Comparison of ENCODE assay signal across 8 cellular contexts in genomic region chr1:151399890-151400235, GRCh38. TPM values are rescaled to one million over a fixed set of nuclear protein-coding genes. Genes with fewer than 3 reads are reported as not detected.
A peak's percentile ranks its signal among the peaks of the same experiment; 100 is the strongest.
DNase-seq lines count a peak whose midpoint lies in the region; ATAC-seq, FAIRE-seq and TF ChIP-seq lines count a peak whose summit lies in the region.

No MANE protein-coding gene starts in this region.

- H3K27ac ChIP-seq in MM.1S (ENCODE audit: low read length) (peak overlapping the region; percentile 58; the same call in 1 of the 2 replicates), GM12878 (ENCODE audit: control insufficient read depth, insufficient read depth) (peak overlapping the region; percentile 83)

- H2AFZ ChIP-seq in MM.1S (ENCODE audit: low read length) (peak overlapping the region; percentile 77), GM12878 (ENCODE audit: control insufficient read depth, low read depth, low read length) (peak overlapping the region; percentile 89; the same call in 1 of the 2 replicates)

- no peak for TF ChIP-seq CTCF in MM.1S (IDR thresholded peaks at IDR 0.05; ENCODE audit: low read length)
- TF ChIP-seq CTCF in GM12878 (IDR thresholded peaks at IDR 0.05 in 2 of 3, conservative IDR thresholded peaks at IDR 0.05 in 1 of 3; ENCODE audit: control insufficient read depth in 2 of 3, extremely low read depth in 1 of 3, insufficient read depth in 1 of 3, low read depth in 3 of 3, low read length in 3 of 3) = no peak

- H3K4me2 ChIP-seq in MM.1S (ENCODE audit: low read depth, low read length) (peak overlapping the region; percentile 80), GM12878 (ENCODE audit: control insufficient read depth, insufficient read depth) (peak overlapping the region; percentile 89)

- intact Hi-C loops in GM12878 (cut with micrococcal nuclease; ENCODE audit: unreplicated experiment) = loop anchor here (1.0 to 2.0 kb wide), 4 partner anchors 53 to 203 kb away; partner anchors contain the start of gene RFX5

- CTCF ChIA-PET in GM12878 (lab: Yijun Ruan, JAX) = interaction anchor here (0.7 to 2.8 kb wide), 16 partner anchors 18 to 300 kb away, joined by 3 to 16 read pairs (median 4); partner anchors contain the start of gene RFX5

- POLR2A ChIA-PET in GM12878 (lab: Charles Lee) = interaction anchor here (0.6 to 2.3 kb wide), 12 partner anchors 19 to 210 kb away, joined by 3 to 12 read pairs (median 4); partner anchors contain the start of genes PI4KB, PSMD4 and VPS72

- FAIRE-seq in GM12878 (lab: Jason Lieb, UNC) = no peak

- TF ChIP-seq EP300 in GM12878 (IDR thresholded peaks at IDR 0.05; ENCODE audit: borderline replicate concordance in 1 of 2, control insufficient read depth in 1 of 2, low read depth in 2 of 2, low read length in 2 of 2) = no peak

- peak overlapping the region; percentile 95 for H3K9ac ChIP-seq in MM.1S (ENCODE audit: low read length)
- peak overlapping the region; percentile 99 for H3K9ac ChIP-seq in GM12878 (ENCODE audit: control insufficient read depth, insufficient read depth, low read length)

- H3K79me2 ChIP-seq in MM.1S (ENCODE audit: low read length) (peaks cover 37% of the 10 kb centered on the region), GM12878 (ENCODE audit: control insufficient read depth, insufficient read depth, low read length) (peaks cover 22% of the 10 kb centered on the region)

- in situ Hi-C loops in GM12878 (cut with MboI) = no loop called here

- H3K4me3 ChIP-seq in MM.1S (ENCODE audit: low read length) (peak overlapping the region; percentile 91), GM12878 (peak overlapping the region; percentile 88)

- BruUV-seq in GM12878 (replicated peaks; lab: Mats Ljungman, UMichigan) = no TSS peak

- H3K4me1 ChIP-seq in MM.1S (ENCODE audit: low read length) (peaks cover 13% of the 10 kb centered on the region), GM12878 (ENCODE audit: control insufficient read depth, insufficient read depth, low read length) (peaks cover 9% of the 10 kb centered on the region)

- H3K27me3 ChIP-seq in MM.1S (replicated peaks; ENCODE audit: insufficient read depth, low read length) = no peaks in the 10 kb centered on the region
- H3K27me3 ChIP-seq in GM12878 (replicated peaks in 1 of 2; ENCODE audit: control insufficient read depth in 2 of 2, insufficient read depth in 2 of 2, low read length in 1 of 2) = no peaks in the 10 kb centered on the region

- H3F3A ChIP-seq in MM.1S (ENCODE audit: insufficient read depth, low read length) = peaks cover 45% of the 10 kb centered on the region

- no peak for TF ChIP-seq RAD21 in GM12878 (IDR thresholded peaks at IDR 0.05; ENCODE audit: insufficient read depth, low read depth, low read length)

- ATAC-seq in GM12878 (peak; percentile 42), HG03159 (IDR thresholded peaks at IDR 0.05; ENCODE audit: unreplicated experiment) (no peak), GM19452 (IDR thresholded peaks at IDR 0.05; ENCODE audit: unreplicated experiment) (no peak)

- RAD21 ChIA-PET in GM12878 (lab: Charles Lee; ENCODE audit: unreplicated experiment) = interaction anchor here (0.9 to 2.7 kb wide), 8 partner anchors 10 to 300 kb away, joined by 3 to 22 read pairs (median 4); partner anchors contain the start of genes PI4KB and VPS72

- SMC1A ChIA-PET in GM12878 (lab: Charles Lee; ENCODE audit: uncharacterized antibody, unreplicated experiment) = interaction anchor here (1.1 to 3.4 kb wide), 9 partner anchors 13 to 102 kb away, joined by 3 to 18 read pairs (median 6); partner anchors contain the start of genes PI4KB and RFX5

- H3K9me3 ChIP-seq in MM.1S (replicated peaks; ENCODE audit: insufficient read depth, low read length) = no peaks in the 10 kb centered on the region
- H3K9me3 ChIP-seq in GM12878 (replicated peaks; ENCODE audit: control insufficient read depth, insufficient read depth, low read length) = no peaks in the 10 kb centered on the region

- DNase-seq in NCI-H2227 (lab: John Stamatoyannopoulos, UW; ENCODE audit: unreplicated experiment) (peak; percentile 52), NCI-H2227 treated with DMSO at 0.1 percent for 48 hours (lab: John Stamatoyannopoulos, UW) (no peak), MM.1S (peak; percentile 35), GM12878 (ENCODE audit: low read depth, low spot score) (no peak), iPS-NIHi7 (ENCODE audit: extremely low spot score) (peak; percentile 51)
- DNase-seq in stimulated activated CD4-positive, alpha-beta T cell treated with anti-CD3 and anti-CD28 coated beads, Interleukin-1b, Interleukin-23, amount 100 ng/mL, for 48 hours = peak; percentile 13

- no peak; the same call in 1 of the 2 replicates for TF ChIP-seq POLR2A in GM12878 (IDR thresholded peaks at IDR 0.05; ENCODE audit: low read depth, low read length)

- H4K20me1 ChIP-seq in MM.1S (ENCODE audit: insufficient read depth, low read length) (no peaks in the 10 kb centered on the region), GM12878 (ENCODE audit: control insufficient read depth, insufficient read depth) (peaks cover 5% of the 10 kb centered on the region; the same call in 1 of the 2 replicates)

- no peaks in the 10 kb centered on the region for H3K9me2 ChIP-seq in MM.1S (replicated peaks; ENCODE audit: insufficient read depth, low read length)

- under 1% methylated on average over 19 of the region's 19 CpGs for WGBS in GM12878 (ENCODE audit: insufficient coverage, insufficient replicate concordance, low lambda C conversion rate, missing lambda C conversion rate)

- H3K36me3 ChIP-seq in MM.1S (replicated peaks; ENCODE audit: insufficient read depth, low read length) (peaks cover 20% of the 10 kb centered on the region), GM12878 (ENCODE audit: control insufficient read depth in 2 of 2, insufficient read depth in 2 of 2, low read length in 1 of 2) (peaks cover 2 to 27% of the 10 kb centered on the region in 2 experiments; a peak in 3 of 4 replicates)

RNA-seq across cellular contexts. Expression of gene PSMB4, which starts 0.5 kb away (rescaled TPM):
- total RNA-seq in GM12878 (2013; cell fraction: nucleolus; rRNA removed) = 58.5 and 65.0 TPM in 2 replicates
- 423 and 434 TPM in 2 replicates for total RNA-seq in GM12878 (2014; rRNA removed)
- total RNA-seq in GM12878 (2014; rRNA removed; fragmentation: Illumina TruSeq; extraction: Trizol) = 316 and 317 TPM in 2 replicates
- 348 and 359 TPM in 2 replicates for total RNA-seq in GM12878 (2021)
- polyA plus RNA-seq in GM12878 (2011; ENCODE audit: low read depth) = 230 TPM
- polyA plus RNA-seq in GM12878 (2011; rRNA removed) = 278 and 418 TPM in 2 replicates
- polyA plus RNA-seq in GM12878 (2011; cell fraction: cytosol; rRNA removed) = 665 and 683 TPM in 2 replicates
- polyA plus RNA-seq in GM12878 (2011; cell fraction: nucleus; rRNA removed) = 525 and 562 TPM in 2 replicates
- 329 and 345 TPM in 2 replicates for polyA plus RNA-seq in GM12878 (2012)
- 285 and 429 TPM in 2 replicates for polyA plus RNA-seq in GM12878 (2014; fragmentation: Illumina TruSeq; extraction: Trizol)
- 100 to 1,000 TPM; 508 to 610 TPM for polyA plus RNA-seq in GM12878 (2014; fragmentation: Nextera tagmentation; extraction: Ambion mirVana)
- polyA plus RNA-seq in GM12878 (2014; rRNA removed) = 538 and 552 TPM in 2 replicates
- 100 to 1,000 TPM; 278 to 296 TPM for polyA plus RNA-seq in GM12878 (2016; fragmentation: Nextera tagmentation; extraction: Ambion mirVana)
- polyA minus RNA-seq in GM12878 (2011; rRNA and poly(A)+ RNA removed) = 283 and 422 TPM in 2 replicates
- polyA minus RNA-seq in GM12878 (2011; cell fraction: cytosol; rRNA and poly(A)+ RNA removed) = 99.2 and 117 TPM in 2 replicates
- 79.4 and 82.2 TPM in 2 replicates for polyA minus RNA-seq in GM12878 (2011; cell fraction: nucleus; rRNA and poly(A)+ RNA removed)

RNA-seq across cellular contexts. Expression of gene SELENBP1, which starts 27.4 kb away (rescaled TPM):
- not detected in 2 replicates for total RNA-seq in GM12878 (2013; cell fraction: nucleolus; rRNA removed)
- total RNA-seq in GM12878 (2014; rRNA removed) (not detected in 2 replicates), GM12878 (2014; rRNA removed; fragmentation: Illumina TruSeq; extraction: Trizol) (not detected in 2 replicates), GM12878 (2021) (0.41 and 0.45 TPM in 2 replicates)
- polyA plus RNA-seq in GM12878 (2011; ENCODE audit: low read depth) = not detected
- polyA plus RNA-seq in GM12878 (2011; rRNA removed) (not detected in 2 replicates), GM12878 (2014; fragmentation: Illumina TruSeq; extraction: Trizol) (not detected in 2 replicates), GM12878 (2014; fragmentation: Nextera tagmentation; extraction: Ambion mirVana) (not detected), GM12878 (2014; rRNA removed) (not detected in 2 replicates), GM12878 (2016; fragmentation: Nextera tagmentation; extraction: Ambion mirVana) (not detected)
- not detected in 2 replicates for polyA plus RNA-seq in GM12878 (2011; cell fraction: cytosol; rRNA removed)
- 0.13 and 0.20 TPM in 2 replicates for polyA plus RNA-seq in GM12878 (2011; cell fraction: nucleus; rRNA removed)
- not detected in 2 replicates for polyA plus RNA-seq in GM12878 (2012)
- polyA minus RNA-seq in GM12878 (2011; rRNA and poly(A)+ RNA removed) = not detected in 2 replicates
- polyA minus RNA-seq in GM12878 (2011; cell fraction: cytosol; rRNA and poly(A)+ RNA removed) = 1.7 TPM in 1 of 2 replicates, not detected in the other
- polyA minus RNA-seq in GM12878 (2011; cell fraction: nucleus; rRNA and poly(A)+ RNA removed) = not detected in 2 replicates

RNA-seq across cellular contexts. Expression of gene RFX5, which starts 52.8 kb away (rescaled TPM):
- total RNA-seq in GM12878 (2013; cell fraction: nucleolus; rRNA removed) = 130 and 156 TPM in 2 replicates
- total RNA-seq in GM12878 (2014; rRNA removed) = 119 and 129 TPM in 2 replicates
- total RNA-seq in GM12878 (2014; rRNA removed; fragmentation: Illumina TruSeq; extraction: Trizol) = 136 and 138 TPM in 2 replicates
- 119 and 138 TPM in 2 replicates for total RNA-seq in GM12878 (2021)
- polyA plus RNA-seq in GM12878 (2011; ENCODE audit: low read depth) = 102 TPM
- 128 and 155 TPM in 2 replicates for polyA plus RNA-seq in GM12878 (2011; rRNA removed)
- polyA plus RNA-seq in GM12878 (2011; cell fraction: cytosol; rRNA removed) = 101 and 106 TPM in 2 replicates
- 201 and 290 TPM in 2 replicates for polyA plus RNA-seq in GM12878 (2011; cell fraction: nucleus; rRNA removed)
- 81.1 and 81.7 TPM in 2 replicates for polyA plus RNA-seq in GM12878 (2012)
- polyA plus RNA-seq in GM12878 (2014; fragmentation: Illumina TruSeq; extraction: Trizol) = 198 and 209 TPM in 2 replicates
- polyA plus RNA-seq in GM12878 (2014; fragmentation: Nextera tagmentation; extraction: Ambion mirVana) = 10 to 100 TPM; 14.1 to 18.4 TPM
- polyA plus RNA-seq in GM12878 (2014; rRNA removed) = 129 and 134 TPM in 2 replicates
- 10 to 100 TPM; 76.1 to 82.3 TPM for polyA plus RNA-seq in GM12878 (2016; fragmentation: Nextera tagmentation; extraction: Ambion mirVana)
- 125 and 136 TPM in 2 replicates for polyA minus RNA-seq in GM12878 (2011; rRNA and poly(A)+ RNA removed)
- 56.4 and 58.2 TPM in 2 replicates for polyA minus RNA-seq in GM12878 (2011; cell fraction: cytosol; rRNA and poly(A)+ RNA removed)
- 58.4 and 69.9 TPM in 2 replicates for polyA minus RNA-seq in GM12878 (2011; cell fraction: nucleus; rRNA and poly(A)+ RNA removed)

RNA-seq across cellular contexts. Expression of gene POGZ, which starts 59.4 kb away (rescaled TPM):
- 197 and 222 TPM in 2 replicates for total RNA-seq in GM12878 (2013; cell fraction: nucleolus; rRNA removed)
- total RNA-seq in GM12878 (2014; rRNA removed) = 32.5 and 33.0 TPM in 2 replicates
- total RNA-seq in GM12878 (2014; rRNA removed; fragmentation: Illumina TruSeq; extraction: Trizol) = 39.1 and 44.9 TPM in 2 replicates
- total RNA-seq in GM12878 (2021) = 80.6 and 84.4 TPM in 2 replicates
- 25.3 TPM for polyA plus RNA-seq in GM12878 (2011; ENCODE audit: low read depth)
- 41.2 and 62.2 TPM in 2 replicates for polyA plus RNA-seq in GM12878 (2011; rRNA removed)
- polyA plus RNA-seq in GM12878 (2011; cell fraction: cytosol; rRNA removed) = 34.2 and 45.4 TPM in 2 replicates
- 110 and 121 TPM in 2 replicates for polyA plus RNA-seq in GM12878 (2011; cell fraction: nucleus; rRNA removed)
- polyA plus RNA-seq in GM12878 (2012) = 34.9 and 39.5 TPM in 2 replicates
- 64.4 and 74.5 TPM in 2 replicates for polyA plus RNA-seq in GM12878 (2014; fragmentation: Illumina TruSeq; extraction: Trizol)
- polyA plus RNA-seq in GM12878 (2014; fragmentation: Nextera tagmentation; extraction: Ambion mirVana) = 10 to 100 TPM; 11.3 to 26.9 TPM
- polyA plus RNA-seq in GM12878 (2014; rRNA removed) = 46.8 and 47.4 TPM in 2 replicates
- polyA plus RNA-seq in GM12878 (2016; fragmentation: Nextera tagmentation; extraction: Ambion mirVana) = 10 to 100 TPM; 13.3 to 19.6 TPM
- 100 and 151 TPM in 2 replicates for polyA minus RNA-seq in GM12878 (2011; rRNA and poly(A)+ RNA removed)
- 21.8 and 33.8 TPM in 2 replicates for polyA minus RNA-seq in GM12878 (2011; cell fraction: cytosol; rRNA and poly(A)+ RNA removed)
- polyA minus RNA-seq in GM12878 (2011; cell fraction: nucleus; rRNA and poly(A)+ RNA removed) = 56.3 and 104 TPM in 2 replicates

Comparison
In these comparisons a context has a peak if more than half of its experiments do, and no peak if none do; other contexts are left out.
1. DNase-seq: peak in NCI-H2227 (single experiment), MM.1S (single experiment), iPS-NIHi7 (single experiment) and stimulated activated CD4-positive, alpha-beta T cell treated with anti-CD3 and anti-CD28 coated beads, Interleukin-1b, Interleukin-23, amount 100 ng/mL, for 48 hours (single experiment); none in NCI-H2227 treated with DMSO at 0.1 percent for 48 hours (single experiment) and GM12878 (single experiment).